Comparison of ENCODE assay signal across 26 cellular contexts in genomic region chr22:45683680-45684079, GRCh38. TPM values are rescaled to one million over a fixed set of nuclear protein-coding genes. Genes with fewer than 3 reads are reported as not detected.
DNase-seq lines count a peak whose midpoint lies in the region; ATAC-seq and TF ChIP-seq lines count a peak whose summit lies in the region.
"Had no signal": no experiment of that assay in that cellular context is flagged by ENCODE, and none has a peak within 500 bp of the region (broad histone marks: within the 10 kb centered on the region; RNA-seq: fewer than 3 reads in every experiment).

No MANE protein-coding gene starts in this region.

- H3K4me1 ChIP-seq in Loucy (ENCODE audit: insufficient read depth, low read length, poor library complexity, severe bottlenecking) = peaks cover 50% of the 10 kb centered on the region
- peaks cover 98% of the 10 kb centered on the region for H3K4me1 ChIP-seq in skeletal muscle satellite cell (ENCODE audit: control insufficient read depth, insufficient read depth, low read length)

- ATAC-seq in GM21529 (IDR thresholded peaks at IDR 0.05; ENCODE audit: unreplicated experiment) (no peak), GM18873 (IDR thresholded peaks at IDR 0.05; ENCODE audit: low FRiP score, unreplicated experiment) (no peak)
- ATAC-seq: natural killer cell treated with Interleukin-12 subunit alpha and Interleukin-12 subunit beta and Interleukin-15 and Interleukin-18, amount 100 ng/mL, for 72 hours; Right ventricle myocardium inferior had no signal

- H3K4me3 ChIP-seq in GM08714 (ENCODE audit: low read length) (peak overlapping the region; percentile 24; the same call in 1 of the 2 replicates), Loucy (ENCODE audit: low read length, poor library complexity, severe bottlenecking) (peak overlapping the region; percentile 44), SU-DHL-6 (ENCODE audit: insufficient read depth, low read length, poor library complexity, severe bottlenecking) (no peak overlapping the region), skeletal muscle satellite cell (ENCODE audit: low read length) (no peak overlapping the region)
- H3K4me3 ChIP-seq: coronary artery, lower lobe of right lung, mucosa of descending colon had no signal

- no peak overlapping the region for H2AFZ ChIP-seq in Loucy (ENCODE audit: low read length)
- no peak overlapping the region for H2AFZ ChIP-seq in SU-DHL-6 (ENCODE audit: low read depth, low read length, severe bottlenecking)

- 0 out of 2 replicates have a peak overlapping the region, but pooled peaks have one; percentile 5 for H3K27ac ChIP-seq in SU-DHL-6 (ENCODE audit: low read depth, low read length)
- H3K27ac ChIP-seq: coronary artery, lower lobe of right lung, WERI-Rb-1 had no signal

- H4K20me1 ChIP-seq in Loucy (ENCODE audit: insufficient read depth, low read length, poor library complexity, severe bottlenecking) = peaks cover 68% of the 10 kb centered on the region
- peaks cover 34% of the 10 kb centered on the region for H4K20me1 ChIP-seq in SU-DHL-6 (ENCODE audit: low read depth, low read length)

- H3K9ac ChIP-seq in Loucy (ENCODE audit: low read depth, low read length, poor library complexity, severe bottlenecking) (peak overlapping the region; percentile 32), SU-DHL-6 (ENCODE audit: low read length) (no peak overlapping the region), skeletal muscle satellite cell (ENCODE audit: low read depth, low read length) (peak overlapping the region; percentile 55)

- no peaks in the 10 kb centered on the region for H3K9me3 ChIP-seq in Loucy (ENCODE audit: insufficient read depth, low read depth, low read length)
- no peaks in the 10 kb centered on the region for H3K9me3 ChIP-seq in SU-DHL-6 (ENCODE audit: insufficient read depth, low read length)
- no peaks in the 10 kb centered on the region for H3K9me3 ChIP-seq in skeletal muscle satellite cell (replicated peaks; ENCODE audit: low read length)
- H3K9me3 ChIP-seq: lower lobe of right lung, mucosa of descending colon had no signal

- H3K4me2 ChIP-seq in Loucy (ENCODE audit: low read depth, low read length, poor library complexity, severe bottlenecking) (peak overlapping the region; percentile 65), SU-DHL-6 (ENCODE audit: low read depth, low read length, poor library complexity, severe bottlenecking) (no peak overlapping the region), skeletal muscle satellite cell (ENCODE audit: low read length) (peak overlapping the region; percentile 58)

- no peaks in the 10 kb centered on the region for H3F3A ChIP-seq in Loucy (ENCODE audit: low read depth)
- H3F3A ChIP-seq in SU-DHL-6 (ENCODE audit: insufficient read depth) = 0 out of 2 replicates have a peak, but pooled peaks cover 4% of the 10 kb centered on the region

- no peak for DNase-seq in anterior cingulate cortex (lab: John Stamatoyannopoulos, UW)
- DNase-seq: activated CD4-positive, alpha-beta T cell treated with anti-CD3 and anti-CD28 coated beads, Interleukin-2, amount 50 U/mL, for 1 hour; activated gamma-delta T cell treated with Interleukin-2 at 50 U/mL for 16 hours; activated naive CD8-positive, alpha-beta T cell treated with anti-CD3 and anti-CD28 coated beads, Interleukin-2, amount 10 ng/mL, durations not matched to agents 7 days and 5 days; activated T-cell treated with anti-CD3 and anti-CD28 coated beads, Interleukin-2, amount 50 U/mL, for 24 hours; DMS79; effector CD8-positive, alpha-beta T cell; hippocampal formation; lower lobe of right lung; mucosa of descending colon; NCI-H1048; NCI-H187; NCI-H510A; occipital lobe; SW 1271; T-helper 9 cell; WERI-Rb-1 had no signal

- no peaks in the 10 kb centered on the region for H3K9me2 ChIP-seq in Loucy (replicated peaks; ENCODE audit: low read depth, low read length)
- no peaks in the 10 kb centered on the region for H3K9me2 ChIP-seq in SU-DHL-6 (replicated peaks; ENCODE audit: insufficient read depth, low read length)

- H3K79me2 ChIP-seq in Loucy (ENCODE audit: insufficient read depth, low read length) = peaks cover 100% of the 10 kb centered on the region
- H3K79me2 ChIP-seq in SU-DHL-6 (ENCODE audit: insufficient read depth, low read length) = peaks cover 100% of the 10 kb centered on the region

- H3K27me3 ChIP-seq in Loucy (ENCODE audit: insufficient read depth, low read length, poor library complexity, severe bottlenecking) (no peaks in the 10 kb centered on the region), SU-DHL-6 (ENCODE audit: low read length) (no peaks in the 10 kb centered on the region), skeletal muscle satellite cell (ENCODE audit: control insufficient read depth, insufficient read depth, low read length) (no peaks in the 10 kb centered on the region)

- TF ChIP-seq CTCF in Loucy (conservative IDR thresholded peaks at IDR 0.05; ENCODE audit: low read length) = no peak
- no peak for TF ChIP-seq CTCF in SU-DHL-6 (IDR thresholded peaks at IDR 0.05; ENCODE audit: insufficient read depth, low read length, poor library complexity, severe bottlenecking)

- H3K36me3 ChIP-seq in Loucy (ENCODE audit: insufficient read depth, low read length) (no peaks in the 10 kb centered on the region), SU-DHL-6 (ENCODE audit: low read length) (peaks cover 6% of the 10 kb centered on the region; the same call in 1 of the 2 replicates), skeletal muscle satellite cell (ENCODE audit: insufficient read depth, low read length) (no peaks in the 10 kb centered on the region)
- H3K36me3 ChIP-seq: lower lobe of right lung, WERI-Rb-1 had no signal

RNA-seq across cellular contexts. Expression of gene ATXN10, which starts 12.0 kb away (rescaled TPM):
- 66.4 and 99.6 TPM in 2 replicates for total RNA-seq in skeletal muscle satellite cell (2012; rRNA removed)

Comparison
In these comparisons a context has a peak if more than half of its experiments do, and no peak if none do; other contexts are left out.
1. H3K4me3 ChIP-seq: peak in GM08714 (single experiment) and Loucy (single experiment); none in SU-DHL-6 (single experiment) and skeletal muscle satellite cell (single experiment).